In genomic region chr12:25186788-25187397, GRCh38 we compare ENCODE assay signal across 9 cellular contexts. TPM values are rescaled to one million over a fixed set of nuclear protein-coding genes. Genes with fewer than 3 reads are reported as not detected.
DNase-seq lines count a peak whose midpoint lies in the region; ATAC-seq, FAIRE-seq and TF ChIP-seq lines count a peak whose summit lies in the region.
"Had no signal": no experiment of that assay in that cellular context is flagged by ENCODE, and none has a peak within 500 bp of the region (broad histone marks: within the 10 kb centered on the region; RNA-seq: fewer than 3 reads in every experiment).

No MANE protein-coding gene starts in this region.

- peak; percentile 81 for FAIRE-seq in H54 (lab: Jason Lieb, UNC)
- FAIRE-seq in HepG2 (lab: Jason Lieb, UNC) = no peak

- TF ChIP-seq CTCF in OCI-LY1 (IDR thresholded peaks at IDR 0.05; ENCODE audit: low read length) = no peak
- TF ChIP-seq CTCF in HepG2 (CRISPR knock-in tag; IDR thresholded peaks at IDR 0.05) = no peak
- no peak for TF ChIP-seq CTCF in prostate gland (IDR thresholded peaks at IDR 0.05)

- no peaks in the 10 kb centered on the region for H3K79me2 ChIP-seq in OCI-LY1 (ENCODE audit: insufficient read depth, low read length)
- no peaks in the 10 kb centered on the region for H3K79me2 ChIP-seq in HepG2 (ENCODE audit: insufficient read depth, low read length)

- CTCF ChIA-PET in HepG2 (lab: Yijun Ruan, JAX; ENCODE audit: low intra/inter-chr PET ratio, low total read pairs) = no interaction called here

- intact Hi-C loops in HepG2 (cut with micrococcal nuclease; ENCODE audit: unreplicated experiment) = no loop called here
- intact Hi-C loops in prostate gland (cut with DNase I) = no loop called here

- 1% methylated on average over 3 of the region's 3 CpGs for WGBS in HepG2 (ENCODE audit: low lambda C conversion rate)
- whole genome bisulfite sequencing in prostate gland = 83% methylated on average over 3 of the region's 3 CpGs

- no peak overlapping the region for H3K4me3 ChIP-seq in OCI-LY1 (ENCODE audit: low read depth, low read length, poor library complexity, severe bottlenecking)
- no peak overlapping the region for H3K4me3 ChIP-seq in HepG2 (replicated peaks in 1 of 3; ENCODE audit: insufficient read depth in 1 of 3, low read depth in 2 of 3, low read length in 3 of 3)
- H3K4me3 ChIP-seq in prostate gland = no peak overlapping the region
- H3K4me3 ChIP-seq: ovary had no signal

- in situ Hi-C loops in HepG2 (cut with HindIII; ENCODE audit: extremely low pct_ligation_motif_present, low pct_unique_long_range_greater_than_20kb) = no loop called here

- TF ChIP-seq POLR2A in H54 (IDR thresholded peaks at IDR 0.05; ENCODE audit: low read depth, low read length) (no peak), HepG2 (IDR thresholded peaks at IDR 0.05; ENCODE audit: insufficient read depth in 1 of 2, low read depth in 2 of 2, low read length in 2 of 2) (no peak), prostate gland (IDR thresholded peaks at IDR 0.05) (no peak)

- H3K27ac ChIP-seq in OCI-LY1 (ENCODE audit: low read depth, low read length, poor library complexity, severe bottlenecking) (no peak overlapping the region), HepG2 (ENCODE audit: extremely low read length, insufficient read depth, low read length) (no peak overlapping the region), prostate gland (no peak overlapping the region)
- H3K27ac ChIP-seq: ovary had no signal

- H2AFZ ChIP-seq in OCI-LY1 (ENCODE audit: low read length) (no peak overlapping the region), HepG2 (ENCODE audit: low read length) (no peak overlapping the region)

- H3K4me1 ChIP-seq in OCI-LY1 (ENCODE audit: insufficient read depth, low read length, severe bottlenecking) (no peaks in the 10 kb centered on the region), HepG2 (ENCODE audit: insufficient read depth, low read length) (peaks cover 9% of the 10 kb centered on the region), prostate gland (replicated peaks) (no peaks in the 10 kb centered on the region)

- no peaks in the 10 kb centered on the region for H3K36me3 ChIP-seq in OCI-LY1 (ENCODE audit: insufficient read depth, low read length)
- H3K36me3 ChIP-seq in HepG2 (replicated peaks in 1 of 2; ENCODE audit: control insufficient read depth in 1 of 2, insufficient read depth in 2 of 2, low read length in 2 of 2) = no peaks in the 10 kb centered on the region
- H3K36me3 ChIP-seq in prostate gland = no peaks in the 10 kb centered on the region
- H3K36me3 ChIP-seq: ovary had no signal

- H3F3A ChIP-seq in OCI-LY1 (ENCODE audit: insufficient read depth, low read length) = no peaks in the 10 kb centered on the region

- H3K27me3 ChIP-seq in OCI-LY1 (ENCODE audit: insufficient read depth, low read length) = no peaks in the 10 kb centered on the region; the same call in 1 of the 2 replicates
- H3K27me3 ChIP-seq in HepG2 (ENCODE audit: control insufficient read depth in 1 of 2, insufficient read depth in 2 of 2, low read length in 2 of 2) = no peaks in the 10 kb centered on the region
- no peaks in the 10 kb centered on the region for H3K27me3 ChIP-seq in prostate gland (replicated peaks; ENCODE audit: insufficient read depth)
- H3K27me3 ChIP-seq: ovary had no signal

- H3K4me2 ChIP-seq in OCI-LY1 (ENCODE audit: low read length) = peak overlapping the region; percentile 34; the same call in 1 of the 2 replicates
- peak overlapping the region; percentile 36 for H3K4me2 ChIP-seq in HepG2 (ENCODE audit: low read depth, low read length)

- H4K20me1 ChIP-seq in OCI-LY1 (ENCODE audit: insufficient read depth, low read length) = no peaks in the 10 kb centered on the region
- H4K20me1 ChIP-seq in HepG2 (ENCODE audit: insufficient read depth, low read length) = no peaks in the 10 kb centered on the region

- DNase-seq in H54 (ENCODE audit: insufficient read length, low spot score) (no peak), HepG2 (ENCODE audit: low spot score) (peak; percentile 30), epidermal melanocyte (ENCODE audit: insufficient read length, low spot score) (no peak), NCI-H526 (lab: John Stamatoyannopoulos, UW) (no peak), prostate gland (ENCODE audit: low spot score) (no peak), HuH-7 (ENCODE audit: low spot score) (no peak)
- DNase-seq: ovary had no signal

- no peak for TF ChIP-seq RAD21 in HepG2 (CRISPR knock-in tag; IDR thresholded peaks at IDR 0.05)

- H3K9ac ChIP-seq in OCI-LY1 (ENCODE audit: low read length) (no peak overlapping the region), HepG2 (ENCODE audit: insufficient read depth, low read depth, low read length) (no peak overlapping the region)

- H3K9me2 ChIP-seq in OCI-LY1 (ENCODE audit: low read depth, low read length) = no peaks in the 10 kb centered on the region

- no peak for TF ChIP-seq EP300 in HepG2 (IDR thresholded peaks at IDR 0.05; ENCODE audit: low read depth in 2 of 2, low read length in 2 of 2)
- no peak for TF ChIP-seq EP300 in HepG2 (CRISPR knock-in tag; IDR thresholded peaks at IDR 0.05; ENCODE audit: borderline replicate concordance)

- BruUV-seq in HepG2 (replicated peaks; lab: Mats Ljungman, UMichigan) = no TSS peak

- H3K9me3 ChIP-seq in OCI-LY1 (ENCODE audit: low read length) (no peaks in the 10 kb centered on the region), HepG2 (ENCODE audit: low read length) (no peaks in the 10 kb centered on the region), prostate gland (no peaks in the 10 kb centered on the region)
- H3K9me3 ChIP-seq: ovary had no signal

- POLR2A ChIA-PET in HepG2 (lab: Yijun Ruan, JAX) = no interaction called here

- ATAC-seq in GM18861 (IDR thresholded peaks at IDR 0.05; ENCODE audit: unreplicated experiment) (peak; percentile 64), HepG2 (peak; percentile 35; the same call in 1 of the 3 replicates)

TF ChIP-seq in HepG2, 621 proteins besides CTCF, POLR2A, EP300 and RAD21 (continues in another document):
- TF ChIP-seq NPAS2 (CRISPR knock-in tag; IDR thresholded peaks at IDR 0.05; ENCODE audit: borderline replicate concordance) (no peak), ZNF34 (CRISPR knock-in tag; IDR thresholded peaks at IDR 0.05; ENCODE audit: borderline replicate concordance) (no peak)

RNA-seq across cellular contexts. Expression of gene DNAI7, which starts 8.1 kb away (rescaled TPM):
- total RNA-seq in HepG2 (2016; rRNA removed; fragmentation: Illumina TruSeq; extraction: Trizol) (0.04 TPM in 1 of 2 replicates, not detected in the other), prostate gland (1 to 10 TPM; 1.5 to 3.8 TPM)
- total RNA-seq in HepG2 (2016; cell fraction: cytosol; rRNA removed; fragmentation: Illumina TruSeq; extraction: Trizol; ENCODE audit: low read depth) = 0.10 TPM in 1 of 2 replicates, not detected in the other
- total RNA-seq in HepG2 (2016; cell fraction: insoluble cytoplasmic fraction; rRNA removed; fragmentation: Illumina TruSeq; extraction: Trizol) = not detected in 2 replicates
- total RNA-seq in HepG2 (2016; cell fraction: membrane; rRNA removed; fragmentation: Illumina TruSeq; extraction: Trizol) = 0.07 and 0.12 TPM in 2 replicates
- not detected in 2 replicates for total RNA-seq in HepG2 (2016; cell fraction: nucleus; rRNA removed; fragmentation: Illumina TruSeq; extraction: Trizol)
- polyA plus RNA-seq in HepG2 (2011; rRNA removed) = 0.25 TPM in 1 of 2 replicates, not detected in the other
- polyA plus RNA-seq in HepG2 (2011; cell fraction: cytosol; rRNA removed) = not detected in 2 replicates
- polyA plus RNA-seq in HepG2 (2011; cell fraction: nucleus; rRNA removed) = not detected in 2 replicates
- polyA plus RNA-seq in HepG2 (2012) = not detected in 2 replicates
- polyA plus RNA-seq in HepG2 (2016; cell fraction: cytosol; fragmentation: Illumina TruSeq; extraction: Trizol; ENCODE audit: low read depth) = not detected in 2 replicates
- not detected in 2 replicates for polyA plus RNA-seq in HepG2 (2016; cell fraction: insoluble cytoplasmic fraction; fragmentation: Illumina TruSeq; extraction: Trizol; ENCODE audit: low read depth)
- polyA plus RNA-seq in HepG2 (2016; cell fraction: membrane; fragmentation: Illumina TruSeq; extraction: Trizol; ENCODE audit: low read depth) = not detected in 2 replicates
- not detected in 2 replicates for polyA plus RNA-seq in HepG2 (2016; cell fraction: nucleus; fragmentation: Illumina TruSeq; extraction: Trizol; ENCODE audit: insufficient read depth, low read depth)
- 0.06 and 0.09 TPM in 2 replicates for polyA minus RNA-seq in HepG2 (2011; rRNA and poly(A)+ RNA removed; ENCODE audit: low replicate concordance)
- polyA minus RNA-seq in HepG2 (2011; cell fraction: cytosol; rRNA and poly(A)+ RNA removed) = not detected in 2 replicates
- not detected in 2 replicates for polyA minus RNA-seq in HepG2 (2011; cell fraction: nucleus; rRNA and poly(A)+ RNA removed)

RNA-seq across cellular contexts. Expression of gene ETFRF1, which starts 8.1 kb away (rescaled TPM):
- total RNA-seq in HepG2 (2016; rRNA removed; fragmentation: Illumina TruSeq; extraction: Trizol) (7.0 and 9.3 TPM in 2 replicates), prostate gland (10 to 100 TPM; 23.1 to 39.3 TPM)
- total RNA-seq in HepG2 (2016; cell fraction: cytosol; rRNA removed; fragmentation: Illumina TruSeq; extraction: Trizol; ENCODE audit: low read depth) = 4.4 and 5.9 TPM in 2 replicates
- total RNA-seq in HepG2 (2016; cell fraction: insoluble cytoplasmic fraction; rRNA removed; fragmentation: Illumina TruSeq; extraction: Trizol) = 6.8 and 10.2 TPM in 2 replicates
- total RNA-seq in HepG2 (2016; cell fraction: membrane; rRNA removed; fragmentation: Illumina TruSeq; extraction: Trizol) = 8.4 and 9.4 TPM in 2 replicates
- 10.6 and 12.6 TPM in 2 replicates for total RNA-seq in HepG2 (2016; cell fraction: nucleus; rRNA removed; fragmentation: Illumina TruSeq; extraction: Trizol)
- polyA plus RNA-seq in HepG2 (2011; rRNA removed) = 6.4 and 6.8 TPM in 2 replicates
- 6.7 and 10.2 TPM in 2 replicates for polyA plus RNA-seq in HepG2 (2011; cell fraction: cytosol; rRNA removed)
- 3.4 and 4.7 TPM in 2 replicates for polyA plus RNA-seq in HepG2 (2011; cell fraction: nucleus; rRNA removed)
- 7.9 and 8.0 TPM in 2 replicates for polyA plus RNA-seq in HepG2 (2012)
- polyA plus RNA-seq in HepG2 (2016; cell fraction: cytosol; fragmentation: Illumina TruSeq; extraction: Trizol; ENCODE audit: low read depth) = 8.3 and 9.5 TPM in 2 replicates
- polyA plus RNA-seq in HepG2 (2016; cell fraction: insoluble cytoplasmic fraction; fragmentation: Illumina TruSeq; extraction: Trizol; ENCODE audit: low read depth) = 11.1 and 14.8 TPM in 2 replicates
- polyA plus RNA-seq in HepG2 (2016; cell fraction: membrane; fragmentation: Illumina TruSeq; extraction: Trizol; ENCODE audit: low read depth) = 10.1 and 11.6 TPM in 2 replicates
- 10.5 and 12.8 TPM in 2 replicates for polyA plus RNA-seq in HepG2 (2016; cell fraction: nucleus; fragmentation: Illumina TruSeq; extraction: Trizol; ENCODE audit: insufficient read depth, low read depth)
- 0.80 and 2.7 TPM in 2 replicates for polyA minus RNA-seq in HepG2 (2011; rRNA and poly(A)+ RNA removed; ENCODE audit: low replicate concordance)
- polyA minus RNA-seq in HepG2 (2011; cell fraction: cytosol; rRNA and poly(A)+ RNA removed) = 2.5 and 2.9 TPM in 2 replicates
- polyA minus RNA-seq in HepG2 (2011; cell fraction: nucleus; rRNA and poly(A)+ RNA removed) = 17.3 and 24.6 TPM in 2 replicates
